26 cellular contexts compared by ENCODE assay signal in genomic region chrY:14586725-14587124, GRCh38.
A peak's percentile ranks its signal among the peaks of the same experiment; 100 is the strongest.
DNase-seq lines count a peak whose midpoint lies in the region; ATAC-seq and TF ChIP-seq lines count a peak whose summit lies in the region.
"Had no signal": no experiment of that assay in that cellular context is flagged by ENCODE, and none has a peak within 500 bp of the region (broad histone marks: within the 10 kb centered on the region; RNA-seq: fewer than 3 reads in every experiment).

No MANE protein-coding gene starts in this region.

- peak; percentile 76 for ATAC-seq in HG02798 (IDR thresholded peaks at IDR 0.05; ENCODE audit: poor library complexity, unreplicated experiment)
- no peak for ATAC-seq in aorta (ENCODE audit: low FRiP score)
- ATAC-seq in WTC11: no peak

- no peak for TF ChIP-seq CTCF in WTC11 (IDR thresholded peaks at IDR 0.05)

- WGBS in aorta, 2 donors: 70% methylated on average over 4 of the region's 4 CpGs; no CpG with 5 or more reads in 1 of the 2 donors

- POLR2A ChIA-PET in WTC11 (lab: Charles Lee): no interaction called here

- no peaks in the 10 kb centered on the region for H3K36me3 ChIP-seq in aorta (ENCODE audit: control insufficient read depth in 1 of 2, insufficient read depth in 2 of 2, low read length in 1 of 2)
- H3K36me3 ChIP-seq: esophagus muscularis mucosa, prostate gland had no signal

- H3K27me3 ChIP-seq in aorta (ENCODE audit: control insufficient read depth in 1 of 2, insufficient read depth in 2 of 2, low read length in 1 of 2): no peaks in the 10 kb centered on the region
- H3K27me3 ChIP-seq: esophagus muscularis mucosa had no signal

- no peaks in the 10 kb centered on the region for H3K27me3 Mint-ChIP-seq in WTC11 (ENCODE audit: low read depth)
- H3K27me3 Mint-ChIP-seq: activated naive CD8-positive, alpha-beta T cell had no signal

- intact Hi-C loops in aorta (cut with DNase I): no loop called here

- no peak overlapping the region for H3K27ac ChIP-seq in aorta (ENCODE audit: low read depth in 1 of 2, low read length in 2 of 2)
- H3K27ac ChIP-seq: esophagus muscularis mucosa, KMS-11, PC-9, prostate gland had no signal

- H3K4me3 Mint-ChIP-seq in WTC11: no peak overlapping the region
- H3K4me3 Mint-ChIP-seq: activated naive CD8-positive, alpha-beta T cell; neural crest cell had no signal

- H3K4me3 ChIP-seq in aorta (ENCODE audit: low read length in 2 of 2): no peak overlapping the region
- H3K4me3 ChIP-seq: esophagus muscularis mucosa, PC-9, prostate gland had no signal

- H3K27ac Mint-ChIP-seq in WTC11: no peak overlapping the region
- H3K27ac Mint-ChIP-seq: activated naive CD8-positive, alpha-beta T cell had no signal

- no peaks in the 10 kb centered on the region for H3K4me1 ChIP-seq in aorta (ENCODE audit: control insufficient read depth in 1 of 2, insufficient read depth in 2 of 2, low read length in 2 of 2)
- H3K4me1 ChIP-seq: esophagus muscularis mucosa, prostate gland had no signal

- DNase-seq in AG20443 (ENCODE audit: low spot score) (peak; percentile 9), dermis blood vessel endothelial cell (peak; percentile 85), occipital lobe (lab: John Stamatoyannopoulos, UW) (peak; percentile 0), aorta (no peak), T-helper 2 cell (no peak), A172 (ENCODE audit: low spot score) (no peak), WTC11 (ENCODE audit: low spot score) (no peak)
- DNase-seq: activated CD4-positive, alpha-beta T cell treated with anti-CD3 and anti-CD28 coated beads, Interleukin-2, amount 50 U/mL, for 48 hours; activated CD4-positive, CD25-positive, alpha-beta regulatory T cell; activated CD8-positive, alpha-beta memory T cell treated with anti-CD3 and anti-CD28 coated beads, Interleukin-2, amount 50 U/mL, for 4 hours; DMS53; effector CD8-positive, alpha-beta T cell; MV-4-11; NCI-H1694; NCI-H2171; NCI-H524; PC-9; Right ventricle myocardium superior; stimulated activated CD8-positive, alpha-beta memory T cell treated with anti-CD3 and anti-CD28 coated beads, Interleukin-4, amount 100 ng/mL, for 48 hours; trophoblast cell had no signal

- H3K36me3 Mint-ChIP-seq in WTC11: peaks cover 29% of the 10 kb centered on the region
- H3K36me3 Mint-ChIP-seq: activated naive CD8-positive, alpha-beta T cell had no signal

- CTCF ChIA-PET in WTC11 (lab: Charles Lee): no interaction called here

- H3K9me3 ChIP-seq in aorta (ENCODE audit: control insufficient read depth, low read length): no peaks in the 10 kb centered on the region
- H3K9me3 ChIP-seq: esophagus muscularis mucosa, prostate gland had no signal

- H3K4me1 Mint-ChIP-seq in WTC11: peaks cover 24% of the 10 kb centered on the region
- H3K4me1 Mint-ChIP-seq: neural crest cell had no signal

- H3K9me3 Mint-ChIP-seq in WTC11: no peaks in the 10 kb centered on the region
- H3K9me3 Mint-ChIP-seq: neural crest cell had no signal

TF ChIP-seq in WTC11, 78 proteins besides CTCF, POLR2A, EP300 and RAD21:
- no peak for TF ChIP-seq FOXP4 (CRISPR knock-in tag; IDR thresholded peaks at IDR 0.05)
- TF ChIP-seq, protein P1, sequence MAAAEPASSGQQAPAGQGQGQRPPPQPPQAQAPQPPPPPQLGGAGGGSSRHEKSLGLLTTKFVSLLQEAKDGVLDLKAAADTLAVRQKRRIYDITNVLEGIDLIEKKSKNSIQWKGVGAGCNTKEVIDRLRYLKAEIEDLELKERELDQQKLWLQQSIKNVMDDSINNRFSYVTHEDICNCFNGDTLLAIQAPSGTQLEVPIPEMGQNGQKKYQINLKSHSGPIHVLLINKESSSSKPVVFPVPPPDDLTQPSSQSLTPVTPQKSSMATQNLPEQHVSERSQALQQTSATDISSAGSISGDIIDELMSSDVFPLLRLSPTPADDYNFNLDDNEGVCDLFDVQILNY (CRISPR knock-in tag; IDR thresholded peaks at IDR 0.05): no peak
- TF ChIP-seq GTF2I (CRISPR knock-in tag; conservative IDR thresholded peaks at IDR 0.05): no peak
- TF ChIP-seq RORB (CRISPR knock-in tag; IDR thresholded peaks at IDR 0.05): no peak
- TF ChIP-seq SP1 (CRISPR knock-in tag; conservative IDR thresholded peaks at IDR 0.05): no peak
- no peak for TF ChIP-seq ATF2 (CRISPR knock-in tag; IDR thresholded peaks at IDR 0.05; ENCODE audit: borderline replicate concordance, low read depth)

Comparison
In these comparisons a context has a peak if more than half of its experiments do, and no peak if none do; other contexts are left out.
1. DNase-seq: peak in AG20443 (single experiment), dermis blood vessel endothelial cell (single experiment) and occipital lobe (single experiment); none in aorta (0 of 2), T-helper 2 cell (0 of 5), A172 (single experiment) and WTC11 (single experiment).